Comparison of ENCODE assay signal across 8 cellular contexts in the genomic region with DNA sequence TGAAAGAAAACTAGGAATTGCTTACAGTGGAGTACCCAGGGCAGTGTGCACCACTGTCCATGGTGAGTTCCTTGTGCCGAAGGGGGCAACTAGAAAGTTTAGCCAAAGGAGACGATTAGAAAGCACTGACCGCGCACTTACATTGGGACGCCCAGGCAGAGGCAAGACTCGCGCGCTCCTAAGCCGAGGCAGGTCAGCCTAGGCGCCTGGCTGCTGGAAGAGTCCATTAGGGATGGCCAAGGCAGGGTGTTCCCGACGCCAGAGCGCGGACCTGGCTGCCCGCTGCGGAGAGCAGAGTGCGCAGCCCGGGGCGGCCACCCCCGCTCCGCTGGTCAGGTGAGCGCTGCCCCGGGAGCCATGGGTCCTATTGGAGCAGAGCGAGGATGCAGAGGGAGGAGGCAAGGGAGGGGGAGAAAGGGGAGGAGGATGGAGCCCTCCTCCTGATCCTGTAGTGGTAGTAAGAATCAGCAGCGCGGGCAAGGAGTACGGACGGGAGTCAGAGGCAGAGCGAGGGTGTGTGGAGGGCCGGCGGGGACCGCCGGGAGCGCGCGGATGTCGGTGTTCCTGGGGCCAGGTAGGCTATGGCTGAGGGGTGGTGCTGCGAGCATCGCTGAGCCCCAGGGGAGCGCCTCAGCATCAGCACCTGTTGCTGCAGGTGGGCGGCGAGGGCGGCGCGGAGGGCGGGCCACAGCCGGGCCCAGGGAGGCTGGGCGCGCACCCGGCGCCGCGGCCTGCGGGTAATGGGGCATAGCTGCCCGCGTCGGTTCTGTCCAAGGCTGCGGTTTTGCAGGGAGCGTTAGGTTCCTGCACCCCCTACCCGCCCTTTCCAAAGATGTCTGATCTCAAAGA. TPM values are rescaled to one million over a fixed set of nuclear protein-coding genes. Genes with fewer than 3 reads are reported as not detected.
A peak's percentile ranks its signal among the peaks of the same experiment; 100 is the strongest.
DNase-seq lines count a peak whose midpoint lies in the region; ATAC-seq and TF ChIP-seq lines count a peak whose summit lies in the region.

ADGRV1 (plus strand) TSS at position 454 of the 849 bp plus-strand sequence; CDS start at position 553, 99 bp downstream.

- peaks cover 27% of the 10 kb centered on the region for H3F3A ChIP-seq in neural progenitor cell (ENCODE audit: low read depth)

- peak within 1 kb of the TSS; percentile 75 for H3K9ac ChIP-seq in neural progenitor cell

- WGBS in gastroesophageal sphincter (ENCODE audit: low coverage in 1 of 2), 2 donors, result 0% methylated on average over 1 to 10 of the region's 60 CpGs

- intact Hi-C loops in posterior vena cava (cut with DNase I), result no loop called here

- H2AFZ ChIP-seq in neural progenitor cell (replicated peaks), result peak within 1 kb of the TSS; percentile 90

- H3K79me2 ChIP-seq in neural progenitor cell (ENCODE audit: low read depth), result peaks cover 49% of the 10 kb centered on the region

- H3K9me3 Mint-ChIP-seq in activated T-cell treated with anti-CD3 and anti-CD28 coated beads, Interleukin-2, amount 50 U/mL, for 72 hours, result no peaks in the 10 kb centered on the region
- H3K9me3 Mint-ChIP-seq in neural progenitor cell, result no peaks in the 10 kb centered on the region

- H3K4me3 ChIP-seq in AG04450 (ENCODE audit: low read depth, low read length) (peak within 1 kb of the TSS; percentile 31), gastroesophageal sphincter (peak within 1 kb of the TSS in 1 of 2 donors; percentile 38), neural progenitor cell (peak within 1 kb of the TSS; percentile 89)

- no peak for TF ChIP-seq POLR2A in gastroesophageal sphincter (IDR thresholded peaks at IDR 0.05)

- peaks cover 77% of the 10 kb centered on the region for H3K27me3 Mint-ChIP-seq in activated T-cell treated with anti-CD3 and anti-CD28 coated beads, Interleukin-2, amount 50 U/mL, for 72 hours (ENCODE audit: low read depth)
- H3K27me3 Mint-ChIP-seq in neural progenitor cell (ENCODE audit: insufficient read depth, low read depth), result peaks cover 4% of the 10 kb centered on the region

- H3K4me1 ChIP-seq in gastroesophageal sphincter (peaks cover 0 to 17% (median 7%) of the 10 kb centered on the region in 3 donors), neural progenitor cell (peaks cover 73% of the 10 kb centered on the region)

- no peaks in the 10 kb centered on the region for H3K36me3 Mint-ChIP-seq in activated T-cell treated with anti-CD3 and anti-CD28 coated beads, Interleukin-2, amount 50 U/mL, for 72 hours (ENCODE audit: insufficient read depth in 2 of 2)
- no peaks in the 10 kb centered on the region for H3K36me3 Mint-ChIP-seq in neural progenitor cell

- ATAC-seq in GM18498 (IDR thresholded peaks at IDR 0.05; ENCODE audit: unreplicated experiment) (peak; percentile 40), gastroesophageal sphincter (peak; percentile 67), HG03039 (IDR thresholded peaks at IDR 0.05; ENCODE audit: unreplicated experiment) (no peak)
- peak; percentile 73 to 75 for ATAC-seq in activated T-cell treated with anti-CD3 and anti-CD28 coated beads, Interleukin-2, amount 50 U/mL, for 72 hours (replicated peaks in 1 of 2)

- no peak for TF ChIP-seq EP300 in gastroesophageal sphincter (IDR thresholded peaks at IDR 0.05)

- CTCF ChIA-PET in AG04450 (lab: Charles Lee), result no interaction called here

- H3K4me3 Mint-ChIP-seq in activated T-cell treated with anti-CD3 and anti-CD28 coated beads, Interleukin-2, amount 50 U/mL, for 72 hours, result peak within 1 kb of the TSS; percentile 85 to 86
- peak within 1 kb of the TSS; percentile 96 for H3K4me3 Mint-ChIP-seq in neural progenitor cell

- no peak for DNase-seq in AG04450 (ENCODE audit: low read depth, low spot score)
- peak; percentile 89 to 92 for DNase-seq in NCI-H187 (lab: John Stamatoyannopoulos, UW)
- peak; percentile 3 to 7 for DNase-seq in activated T-cell treated with anti-CD3 and anti-CD28 coated beads, Interleukin-2, amount 50 U/mL, for 72 hours
- DNase-seq in neural progenitor cell (ENCODE audit: low spot score), result peak; percentile 99
- DNase-seq in posterior vena cava (ENCODE audit: low spot score), result no peak

- H4K20me1 ChIP-seq in neural progenitor cell (ENCODE audit: low read depth), result peaks cover 10% of the 10 kb centered on the region

- H3K27ac ChIP-seq in AG04450 (ENCODE audit: low read depth, low read length) (no peak within 1 kb of the TSS), gastroesophageal sphincter (no peak within 1 kb of the TSS), neural progenitor cell (peak within 1 kb of the TSS; percentile 89)

- H3K27ac Mint-ChIP-seq in activated T-cell treated with anti-CD3 and anti-CD28 coated beads, Interleukin-2, amount 50 U/mL, for 72 hours, result no peak within 1 kb of the TSS
- H3K27ac Mint-ChIP-seq in neural progenitor cell, result peak within 1 kb of the TSS; percentile 70

- H3K4me2 ChIP-seq in neural progenitor cell, result peak within 1 kb of the TSS; percentile 94

- POLR2A ChIA-PET in AG04450 (lab: Yijun Ruan, JAX), result no interaction called here

- H3K4me1 Mint-ChIP-seq in activated T-cell treated with anti-CD3 and anti-CD28 coated beads, Interleukin-2, amount 50 U/mL, for 72 hours (ENCODE audit: low read depth), result peaks cover 16% of the 10 kb centered on the region
- H3K4me1 Mint-ChIP-seq in neural progenitor cell, result peaks cover 79% of the 10 kb centered on the region

- H3K27me3 ChIP-seq in AG04450 (ENCODE audit: control insufficient read depth, insufficient read depth, low read length) (peaks cover 20% of the 10 kb centered on the region), gastroesophageal sphincter (peaks cover 88% of the 10 kb centered on the region), neural progenitor cell (peaks cover 17% of the 10 kb centered on the region)

- H3K36me3 ChIP-seq in gastroesophageal sphincter, result no peaks in the 10 kb centered on the region
- H3K36me3 ChIP-seq in neural progenitor cell, result no peaks in the 10 kb centered on the region

- H3K9me3 ChIP-seq in AG04450 (ENCODE audit: control insufficient read depth, insufficient read depth, low read length), result no peaks in the 10 kb centered on the region
- no peaks in the 10 kb centered on the region for H3K9me3 ChIP-seq in gastroesophageal sphincter
- H3K9me3 ChIP-seq in neural progenitor cell (ENCODE audit: low read depth), result no peaks in the 10 kb centered on the region

- TF ChIP-seq CTCF in AG04450 (IDR thresholded peaks at IDR 0.05; ENCODE audit: low read depth, low read length), result no peak
- TF ChIP-seq CTCF in gastroesophageal sphincter (IDR thresholded peaks at IDR 0.05), result no peak
- no peak for TF ChIP-seq CTCF in neural progenitor cell (IDR thresholded peaks at IDR 0.05)

RNA-seq across cellular contexts. Expression of gene ADGRV1, which starts in this region (rescaled TPM):
- 0.06 TPM in 1 of 2 replicates, not detected in the other for polyA plus RNA-seq in AG04450 (2011; rRNA removed)
- 0.13 TPM in 1 of 2 replicates, not detected in the other for polyA minus RNA-seq in AG04450 (2011; rRNA and poly(A)+ RNA removed)
- under 1 TPM; 0.12 to 0.21 TPM for total RNA-seq in activated T-cell treated with anti-CD3 and anti-CD28 coated beads, Interleukin-2, amount 50 U/mL, for 72 hours
- total RNA-seq in gastroesophageal sphincter (under 1 TPM; 0.08 to 0.87 (median 0.41) TPM), neural progenitor cell (ENCODE audit: low replicate concordance) (127 and 151 TPM in 2 replicates), posterior vena cava (under 1 TPM in 1 of 2 donors, not detected in 1; 0.19 TPM)

Comparison
In these comparisons a context has a peak if more than half of its experiments do, and no peak if none do; other contexts are left out.
1. RNA of gene ADGRV1 (total RNA-seq): 127 to 151 TPM in neural progenitor cell; 0.08 to 0.87 TPM in gastroesophageal sphincter, 0.12 to 0.21 TPM in activated T-cell treated with anti-CD3 and anti-CD28 coated beads, Interleukin-2, amount 50 U/mL, for 72 hours and 0.19 TPM in posterior vena cava; every median in the first group is over 10 times any median in the second.
2. Peak in DNase-seq and ATAC-seq in activated T-cell treated with anti-CD3 and anti-CD28 coated beads, Interleukin-2, amount 50 U/mL, for 72 hours; RNA of the gene not detected or under 1 TPM.
3. Peak in ATAC-seq in gastroesophageal sphincter; RNA of the gene not detected or under 1 TPM.
4. DNase-seq: peak in NCI-H187 (2 of 2) and neural progenitor cell (single experiment); none in AG04450 (single experiment) and posterior vena cava (single experiment).